ENCODE assay signal across 8 cellular contexts in genomic region chr6:159969204-159969912, GRCh38. TPM values are rescaled to one million over a fixed set of nuclear protein-coding genes. Genes with fewer than 3 reads are reported as not detected.
DNase-seq lines count a peak whose midpoint lies in the region; ATAC-seq and TF ChIP-seq lines count a peak whose summit lies in the region.

No MANE protein-coding gene starts in this region.

- H3K27me3 ChIP-seq in esophagus squamous epithelium = no peaks in the 10 kb centered on the region
- H3K27me3 ChIP-seq in neural progenitor cell = peaks cover 35% of the 10 kb centered on the region

- H3K4me2 ChIP-seq in neural progenitor cell = peak overlapping the region; percentile 81

- H3K4me3 Mint-ChIP-seq in neural progenitor cell = peak overlapping the region; percentile 93

- peaks cover 6% of the 10 kb centered on the region for H3K27me3 Mint-ChIP-seq in neural progenitor cell (ENCODE audit: insufficient read depth, low read depth)

- DNase-seq in ELR (ENCODE audit: low read depth) (peak; percentile 60), HuH-7.5 (ENCODE audit: low spot score) (peak; percentile 36), esophagus squamous epithelium (lab: John Stamatoyannopoulos, UW) (no peak), neural progenitor cell (ENCODE audit: low spot score) (peak; percentile 78), HT-29 (ENCODE audit: low spot score) (no peak), OCI-M2 (lab: John Stamatoyannopoulos, UW; ENCODE audit: unreplicated experiment) (no peak)
- peak; percentile 48 for DNase-seq in activated CD8-positive, alpha-beta memory T cell treated with anti-CD3 and anti-CD28 coated beads, Interleukin-2, amount 50 U/mL, for 4 hours

- no peaks in the 10 kb centered on the region for H3K9me3 ChIP-seq in esophagus squamous epithelium
- no peaks in the 10 kb centered on the region for H3K9me3 ChIP-seq in neural progenitor cell (ENCODE audit: low read depth)

- no peaks in the 10 kb centered on the region for H3K9me3 Mint-ChIP-seq in neural progenitor cell

- no peak for TF ChIP-seq POLR2A in esophagus squamous epithelium (IDR thresholded peaks at IDR 0.05)

- H3K27ac Mint-ChIP-seq in neural progenitor cell = no peak overlapping the region

- peak overlapping the region; percentile 80 for H2AFZ ChIP-seq in neural progenitor cell (replicated peaks)

- H3K4me1 ChIP-seq in esophagus squamous epithelium (peaks cover 18 to 57% (median 21%) of the 10 kb centered on the region in 3 donors), neural progenitor cell (peaks cover 18% of the 10 kb centered on the region)

- H3K79me2 ChIP-seq in neural progenitor cell (ENCODE audit: low read depth) = peaks cover 52% of the 10 kb centered on the region

- peak; percentile 31 for ATAC-seq in GM21529 (IDR thresholded peaks at IDR 0.05; ENCODE audit: unreplicated experiment)

- H3K36me3 ChIP-seq in esophagus squamous epithelium (no peaks in the 10 kb centered on the region), neural progenitor cell (no peaks in the 10 kb centered on the region)

- peaks cover 24% of the 10 kb centered on the region for H4K20me1 ChIP-seq in neural progenitor cell (ENCODE audit: low read depth)

- H3K9ac ChIP-seq in neural progenitor cell = peak overlapping the region; percentile 88

- H3F3A ChIP-seq in neural progenitor cell (ENCODE audit: low read depth) = no peaks in the 10 kb centered on the region

- H3K4me3 ChIP-seq in esophagus squamous epithelium (peak overlapping the region; percentile 79 to 99 (median 94)), neural progenitor cell (peak overlapping the region; percentile 94)

- WGBS in esophagus squamous epithelium, 2 donors = 0 to 1% methylated on average over 8 to 11 of the region's 91 CpGs

- H3K4me1 Mint-ChIP-seq in neural progenitor cell = peaks cover 38% of the 10 kb centered on the region

- TF ChIP-seq CTCF in esophagus squamous epithelium (IDR thresholded peaks at IDR 0.05) (peak in 1 of 6 experiments; percentile 7), neural progenitor cell (IDR thresholded peaks at IDR 0.05) (peak; percentile 21)

- no peaks in the 10 kb centered on the region for H3K36me3 Mint-ChIP-seq in neural progenitor cell

- peak overlapping the region; percentile 93 to 97 (median 95) for H3K27ac ChIP-seq in esophagus squamous epithelium
- H3K27ac ChIP-seq in neural progenitor cell = peak overlapping the region; percentile 32

- intact Hi-C loops in esophagus squamous epithelium (cut with DNase I) = no loop called here

RNA-seq across cellular contexts. Expression of gene IGF2R, which starts 0.5 kb away (rescaled TPM):
- total RNA-seq in esophagus squamous epithelium (10 to 100 TPM; 38.2 to 56.1 (median 52.0) TPM), neural progenitor cell (ENCODE audit: low replicate concordance) (35.1 and 46.1 TPM in 2 replicates)
- total RNA-seq in HT-29 (2014; rRNA removed; shearing (Covaris generic)) = 37.7 and 51.2 TPM in 2 replicates

Comparison
In these comparisons a context has a peak if more than half of its experiments do, and no peak if none do; other contexts are left out.
1. DNase-seq: peak in ELR (single experiment), HuH-7.5 (single experiment), activated CD8-positive, alpha-beta memory T cell treated with anti-CD3 and anti-CD28 coated beads, Interleukin-2, amount 50 U/mL, for 4 hours (single experiment) and neural progenitor cell (single experiment); none in esophagus squamous epithelium (single experiment), HT-29 (single experiment) and OCI-M2 (single experiment).